In genomic region chr12:45732250-45732649, GRCh38 we compare ENCODE assay signal across 8 cellular contexts. TPM values are rescaled to one million over a fixed set of nuclear protein-coding genes. Genes with fewer than 3 reads are reported as not detected.
A peak's percentile ranks its signal among the peaks of the same experiment; 100 is the strongest.
DNase-seq lines count a peak whose midpoint lies in the region; ATAC-seq and TF ChIP-seq lines count a peak whose summit lies in the region.

No MANE protein-coding gene starts in this region.

- peak overlapping the region; percentile 90 for H3K4me3 Mint-ChIP-seq in WTC11

- H3K27ac Mint-ChIP-seq in WTC11 = 0 out of 2 replicates have a peak overlapping the region, but pooled peaks have one; percentile 72

- no peak overlapping the region for H3K9ac ChIP-seq in mesendoderm (ENCODE audit: low read length)

- H3K18ac ChIP-seq in mesendoderm (ENCODE audit: low read length) = no peak overlapping the region

- H3K4me1 ChIP-seq in heart left ventricle (peaks cover 8 to 47% (median 36%) of the 10 kb centered on the region in 12 donors), suprapubic skin (peaks cover 42% of the 10 kb centered on the region), mesendoderm (ENCODE audit: control insufficient read depth, low read depth, low read length) (no peaks in the 10 kb centered on the region)

- H3K27me3 Mint-ChIP-seq in WTC11 (ENCODE audit: low read depth) = no peaks in the 10 kb centered on the region

- no peak overlapping the region for H4K5ac ChIP-seq in mesendoderm (ENCODE audit: low read length)

- H3K36me3 ChIP-seq in heart left ventricle (peaks cover 0 to 4% (median 0%) of the 10 kb centered on the region in 9 donors), suprapubic skin (no peaks in the 10 kb centered on the region), mesendoderm (ENCODE audit: control insufficient read depth, insufficient read depth, low read length) (no peaks in the 10 kb centered on the region)

- ATAC-seq in heart left ventricle (no peak), left ventricle myocardium superior (no peak), WTC11 (no peak), GM21723 (IDR thresholded peaks at IDR 0.05; ENCODE audit: unreplicated experiment) (no peak)

- DNase-seq in heart left ventricle (no peak), left ventricle myocardium superior (no peak), WTC11 (ENCODE audit: low spot score) (no peak), suprapubic skin (ENCODE audit: low spot score in 2 of 2) (no peak), NCI-H2227 (lab: John Stamatoyannopoulos, UW; ENCODE audit: unreplicated experiment) (no peak), mesendoderm (no peak)

- H2AK5ac ChIP-seq in mesendoderm (ENCODE audit: low read length) = no peak overlapping the region

- H3K9me3 Mint-ChIP-seq in WTC11 = peaks cover 15% of the 10 kb centered on the region

- H3K79me2 ChIP-seq in mesendoderm (ENCODE audit: control insufficient read depth, insufficient read depth, low read length) = peaks cover 24% of the 10 kb centered on the region

- POLR2A ChIA-PET in WTC11 (lab: Charles Lee) = no interaction called here

- intact Hi-C loops in heart left ventricle (cut with DNase I) (no loop called here), left ventricle myocardium superior (cut with micrococcal nuclease) (no loop called here)

- H2BK5ac ChIP-seq in mesendoderm (ENCODE audit: low read length) = no peak overlapping the region

- no peak for TF ChIP-seq EP300 in suprapubic skin (IDR thresholded peaks at IDR 0.05)

- H3K79me1 ChIP-seq in mesendoderm (ENCODE audit: low read length) = no peaks in the 10 kb centered on the region

- no peak overlapping the region for H3K23ac ChIP-seq in mesendoderm (ENCODE audit: low read length)

- peaks cover 42% of the 10 kb centered on the region for H3K36me3 Mint-ChIP-seq in WTC11

- H3K27ac ChIP-seq in heart left ventricle (peak overlapping the region in 11 of 12 donors; percentile 55 to 100 (median 97)), suprapubic skin (peak overlapping the region; percentile 46), mesendoderm (ENCODE audit: low read depth, low read length) (no peak overlapping the region)

- CTCF ChIA-PET in WTC11 (lab: Charles Lee) = no interaction called here

- H3K4me2 ChIP-seq in mesendoderm (ENCODE audit: low read length) = no peak overlapping the region

- no peak overlapping the region for H2BK15ac ChIP-seq in mesendoderm (replicated peaks; ENCODE audit: low read depth)

- TF ChIP-seq POLR2A in heart left ventricle (IDR thresholded peaks at IDR 0.05) (no peak), suprapubic skin (IDR thresholded peaks at IDR 0.05) (no peak)

- no peak overlapping the region for H3K56ac ChIP-seq in mesendoderm (ENCODE audit: low read length)

- no peak overlapping the region for H2BK120ac ChIP-seq in mesendoderm (ENCODE audit: low read depth, low read length)

- H3K4me3 ChIP-seq in heart left ventricle (peak overlapping the region in 10 of 12 donors; percentile 56 to 94 (median 83)), iPS-11a (ENCODE audit: low read depth, low read length) (peak overlapping the region; percentile 30), suprapubic skin (peak overlapping the region; percentile 88), mesendoderm (ENCODE audit: low read length) (no peak overlapping the region)

- no peak overlapping the region for H4K8ac ChIP-seq in mesendoderm (ENCODE audit: low read depth, low read length)

- no peak overlapping the region for H3K4ac ChIP-seq in mesendoderm (ENCODE audit: low read depth, low read length)

- H3K4me1 Mint-ChIP-seq in WTC11 = peaks cover 24% of the 10 kb centered on the region

- 9 to 10% (median 10%) methylated on average over 5 of the region's 5 CpGs for WGBS in heart left ventricle, 4 donors
- WGBS in suprapubic skin = 14% methylated on average over 5 of the region's 5 CpGs
- WGBS in mesendoderm (ENCODE audit: extremely low coverage, insufficient coverage, low lambda C conversion rate) = no CpG with 5 or more reads among the region's 5 CpGs

- H3K27me3 ChIP-seq in heart left ventricle (no peaks in the 10 kb centered on the region), suprapubic skin (no peaks in the 10 kb centered on the region), mesendoderm (ENCODE audit: insufficient read depth, low read length, poor library complexity) (no peaks in the 10 kb centered on the region)

- peaks cover 0 to 6% (median under 1%) of the 10 kb centered on the region in 12 donors for H3K9me3 ChIP-seq in heart left ventricle
- no peaks in the 10 kb centered on the region for H3K9me3 ChIP-seq in suprapubic skin

- TF ChIP-seq CTCF in heart left ventricle (IDR thresholded peaks at IDR 0.05) (no peak), WTC11 (IDR thresholded peaks at IDR 0.05) (no peak), suprapubic skin (IDR thresholded peaks at IDR 0.05) (no peak)

TF ChIP-seq in WTC11, 78 proteins besides CTCF, POLR2A, EP300 and RAD21:
- no peak for TF ChIP-seq CDX4 (CRISPR knock-in tag; IDR thresholded peaks at IDR 0.05; ENCODE audit: borderline replicate concordance)
- TF ChIP-seq TP53 (CRISPR knock-in tag; IDR thresholded peaks at IDR 0.05) = no peak
- TF ChIP-seq OVOL2 (CRISPR knock-in tag; IDR thresholded peaks at IDR 0.05; ENCODE audit: borderline replicate concordance) = no peak
- no peak for TF ChIP-seq ATF1 (CRISPR knock-in tag; IDR thresholded peaks at IDR 0.05)
- TF ChIP-seq ZNF219 (CRISPR knock-in tag; IDR thresholded peaks at IDR 0.05; ENCODE audit: borderline replicate concordance) = no peak
- TF ChIP-seq RELA (CRISPR knock-in tag; IDR thresholded peaks at IDR 0.05; ENCODE audit: borderline replicate concordance) = no peak

RNA-seq across cellular contexts. Expression of gene ARID2, which starts 2.7 kb away (rescaled TPM):
- total RNA-seq in heart left ventricle (10 to 100 TPM; 12.9 to 22.6 (median 19.1) TPM), left ventricle myocardium superior (17.2 TPM), WTC11 (2021) (33.9 to 47.0 TPM (median 38.1 TPM) in 3 replicates), suprapubic skin (10 to 100 TPM; 32.1 to 79.1 (median 41.5) TPM)
- polyA plus RNA-seq in heart left ventricle = 1 to 10 TPM; 5.6 to 5.7 TPM
- 15.0 TPM for polyA plus RNA-seq in mesendoderm (2013, experiment 1 of 2)
- 14.5 TPM for polyA plus RNA-seq in mesendoderm (2013, experiment 2 of 2)
